19 cellular contexts compared by ENCODE assay signal in genomic region chr16:69100046-69100765, GRCh38. TPM values are rescaled to one million over a fixed set of nuclear protein-coding genes. Genes with fewer than 3 reads are reported as not detected.
DNase-seq lines count a peak whose midpoint lies in the region; ATAC-seq and TF ChIP-seq lines count a peak whose summit lies in the region.
"Had no signal": no experiment of that assay in that cellular context is flagged by ENCODE, and none has a peak within 500 bp of the region (broad histone marks: within the 10 kb centered on the region; RNA-seq: fewer than 3 reads in every experiment).

No MANE protein-coding gene starts in this region.

- no peak overlapping the region for H2BK120ac ChIP-seq in mesenchymal stem cell (ENCODE audit: low read depth, low read length)

- no peak overlapping the region for H2BK5ac ChIP-seq in mesenchymal stem cell (ENCODE audit: low read depth, low read length, poor library complexity, severe bottlenecking)

- no peak for TF ChIP-seq CTCF in WTC11 (IDR thresholded peaks at IDR 0.05)

- POLR2A ChIA-PET in WTC11 (lab: Charles Lee) = interaction anchor here (0.6 to 1.8 kb wide), 3 partner anchors 11 to 254 kb away, joined by 3 to 7 read pairs (median 4); no protein-coding TSS in a partner anchor

- no peak overlapping the region for H3K4ac ChIP-seq in mesenchymal stem cell (ENCODE audit: low read depth in 1 of 2, low read length in 2 of 2)

- H3K4me1 ChIP-seq in mesenchymal stem cell (ENCODE audit: control insufficient read depth, insufficient read depth, low read depth, low read length) = peaks cover 19% of the 10 kb centered on the region

- no peak overlapping the region for H3K23ac ChIP-seq in mesenchymal stem cell (ENCODE audit: low read length in 2 of 2)

- no peaks in the 10 kb centered on the region for H3K9me3 Mint-ChIP-seq in WTC11
- no peaks in the 10 kb centered on the region for H3K9me3 Mint-ChIP-seq in stimulated activated naive B cell treated with anti-CD40 and anti-IgM and Interleukin-4, amounts not matched to agents 10 μg/mL and 1 μg/mL and 100 μg/mL, for 72 hours
- H3K9me3 Mint-ChIP-seq: CD8-positive, alpha-beta T cell; endodermal cell; T-helper 2 cell treated with Interferon-gamma antibody and Interleukin-4, amounts not matched to agents 5 μg/mL and 100 μg/mL, for 36 hours had no signal

- H3K9me3 ChIP-seq in mesenchymal stem cell (ENCODE audit: control insufficient read depth, low read length) = no peaks in the 10 kb centered on the region
- H3K9me3 ChIP-seq: thoracic aorta had no signal

- H3K36me3 ChIP-seq in mesenchymal stem cell (ENCODE audit: control insufficient read depth in 1 of 2, insufficient read depth in 2 of 2, low read depth in 1 of 2, low read length in 2 of 2) = no peaks in the 10 kb centered on the region
- H3K36me3 ChIP-seq: cardiac muscle cell, thoracic aorta had no signal

- H3K36me3 Mint-ChIP-seq in WTC11 = no peaks in the 10 kb centered on the region
- H3K36me3 Mint-ChIP-seq in stimulated activated naive B cell treated with anti-CD40 and anti-IgM and Interleukin-4, amounts not matched to agents 10 μg/mL and 1 μg/mL and 100 μg/mL, for 72 hours = peaks cover 0 to 1% of the 10 kb centered on the region in 2 donors
- H3K36me3 Mint-ChIP-seq: CD8-positive, alpha-beta T cell had no signal

- H3K14ac ChIP-seq in mesenchymal stem cell (ENCODE audit: low read length in 2 of 2) = no peak overlapping the region

- no peak overlapping the region for H3K4me3 ChIP-seq in mesenchymal stem cell (ENCODE audit: insufficient read depth in 1 of 2, low read depth in 1 of 2, low read length in 2 of 2)
- H3K4me3 ChIP-seq: cardiac muscle cell, thoracic aorta had no signal

- H3K4me3 Mint-ChIP-seq in WTC11 = no peak overlapping the region
- H3K4me3 Mint-ChIP-seq in stimulated activated naive B cell treated with anti-CD40 and anti-IgM and Interleukin-4, amounts not matched to agents 10 μg/mL and 1 μg/mL and 100 μg/mL, for 72 hours = no peak overlapping the region
- H3K4me3 Mint-ChIP-seq: CD8-positive, alpha-beta T cell; endodermal cell; T-helper 2 cell treated with Interferon-gamma antibody and Interleukin-4, amounts not matched to agents 5 μg/mL and 100 μg/mL, for 36 hours had no signal

- no peak overlapping the region for H2AFZ ChIP-seq in mesenchymal stem cell (ENCODE audit: low read depth, low read length)

- no peak overlapping the region for H3K9ac ChIP-seq in mesenchymal stem cell (ENCODE audit: low read length)

- H2AK5ac ChIP-seq in mesenchymal stem cell (ENCODE audit: low read length, severe bottlenecking) = peak overlapping the region; percentile 40

- H3K18ac ChIP-seq in mesenchymal stem cell (ENCODE audit: low read depth in 1 of 2, low read length in 2 of 2) = no peak overlapping the region

- H3K27ac ChIP-seq in mesenchymal stem cell (ENCODE audit: low read length, poor library complexity, severe bottlenecking) = peak overlapping the region; percentile 19
- H3K27ac ChIP-seq: cardiac muscle cell, thoracic aorta had no signal

- H3K27me3 ChIP-seq in mesenchymal stem cell (ENCODE audit: control insufficient read depth in 1 of 2, insufficient read depth in 1 of 2, low read length in 2 of 2) = no peaks in the 10 kb centered on the region
- H3K27me3 ChIP-seq: cardiac muscle cell had no signal

- H3K79me1 ChIP-seq in mesenchymal stem cell (replicated peaks; ENCODE audit: low read length, poor library complexity, severe bottlenecking) = no peaks in the 10 kb centered on the region

- ATAC-seq in WTC11 (peak; percentile 21; the same call in 1 of the 2 replicates), HG02759 (IDR thresholded peaks at IDR 0.05; ENCODE audit: unreplicated experiment) (no peak), GM19395 (IDR thresholded peaks at IDR 0.05; ENCODE audit: unreplicated experiment) (no peak)
- ATAC-seq in stimulated activated naive B cell treated with anti-CD40 and anti-IgM and Interleukin-4, amounts not matched to agents 10 μg/mL and 1 μg/mL and 100 μg/mL, for 72 hours (replicated peaks) = no peak
- ATAC-seq: CD8-positive, alpha-beta T cell; left lobe of liver had no signal

- CTCF ChIA-PET in WTC11 (lab: Charles Lee) = interaction anchor here (0.7 to 2.1 kb wide), 5 partner anchors 11 to 112 kb away, joined by 3 to 7 read pairs (median 4); no protein-coding TSS in a partner anchor

- H4K91ac ChIP-seq in mesenchymal stem cell (ENCODE audit: low read length) = no peak overlapping the region

- peaks cover 59% of the 10 kb centered on the region for H3K4me1 Mint-ChIP-seq in WTC11
- peaks cover 1% of the 10 kb centered on the region in 2 donors for H3K4me1 Mint-ChIP-seq in stimulated activated naive B cell treated with anti-CD40 and anti-IgM and Interleukin-4, amounts not matched to agents 10 μg/mL and 1 μg/mL and 100 μg/mL, for 72 hours

- peaks cover 6% of the 10 kb centered on the region; the same call in 1 of the 2 replicates for H3K27me3 Mint-ChIP-seq in WTC11 (ENCODE audit: low read depth)
- H3K27me3 Mint-ChIP-seq in stimulated activated naive B cell treated with anti-CD40 and anti-IgM and Interleukin-4, amounts not matched to agents 10 μg/mL and 1 μg/mL and 100 μg/mL, for 72 hours = peaks cover 14 to 16% of the 10 kb centered on the region in 2 donors

- no peak overlapping the region for H4K8ac ChIP-seq in mesenchymal stem cell (ENCODE audit: low read length)

- no peak overlapping the region for H3K27ac Mint-ChIP-seq in WTC11
- H3K27ac Mint-ChIP-seq in stimulated activated naive B cell treated with anti-CD40 and anti-IgM and Interleukin-4, amounts not matched to agents 10 μg/mL and 1 μg/mL and 100 μg/mL, for 72 hours = no peak overlapping the region
- H3K27ac Mint-ChIP-seq: CD8-positive, alpha-beta T cell; endodermal cell; T-helper 2 cell treated with Interferon-gamma antibody and Interleukin-4, amounts not matched to agents 5 μg/mL and 100 μg/mL, for 36 hours had no signal

- no peak overlapping the region for H2BK15ac ChIP-seq in mesenchymal stem cell (ENCODE audit: low read depth, poor library complexity, severe bottlenecking)

- no peak overlapping the region for H2BK12ac ChIP-seq in mesenchymal stem cell (ENCODE audit: low read length in 2 of 2)

- WGBS in mesenchymal stem cell = 81% methylated on average over 15 of the region's 15 CpGs

- H3K4me2 ChIP-seq in mesenchymal stem cell (ENCODE audit: low read length, poor library complexity, severe bottlenecking) = no peak overlapping the region

- DNase-seq in DMS79 (lab: John Stamatoyannopoulos, UW) = peak; percentile 83
- peak; percentile 24 to 60 for DNase-seq in NCI-H187 (lab: John Stamatoyannopoulos, UW)
- DNase-seq in WTC11 (ENCODE audit: low spot score) = no peak
- no peak for DNase-seq in mesenchymal stem cell
- no peak for DNase-seq in OCI-M2 (lab: John Stamatoyannopoulos, UW; ENCODE audit: unreplicated experiment)
- no peak for DNase-seq in stimulated activated naive B cell treated with anti-CD40 and anti-IgM and Interleukin-4, amounts not matched to agents 10 μg/mL and 1 μg/mL and 100 μg/mL, for 72 hours
- DNase-seq: activated CD4-positive, alpha-beta T cell treated with anti-CD3 and anti-CD28 coated beads, Interleukin-2, amount 50 U/mL, for 48 hours; activated gamma-delta T cell; CD8-positive, alpha-beta T cell; endodermal cell; IMR-90; NCI-H2081 treated with DMSO at 0.1 percent for 48 hours; RPMI8226 had no signal

TF ChIP-seq in WTC11, 78 proteins besides CTCF, POLR2A, EP300 and RAD21 (continues in another document):
- TF ChIP-seq ZNF317 (CRISPR knock-in tag; IDR thresholded peaks at IDR 0.05; ENCODE audit: borderline replicate concordance, low read depth) (no peak), ZNF532 (CRISPR knock-in tag; IDR thresholded peaks at IDR 0.05; ENCODE audit: borderline replicate concordance) (no peak), E2F5 (CRISPR knock-in tag; IDR thresholded peaks at IDR 0.05) (no peak), ZNF416 (CRISPR knock-in tag; IDR thresholded peaks at IDR 0.05) (no peak)

RNA-seq across cellular contexts. Expression of gene HAS3, which starts 5.2 kb away (rescaled TPM):
- total RNA-seq in WTC11 (2021) = 54.4 to 66.9 TPM (median 56.0 TPM) in 3 replicates
- polyA plus RNA-seq in mesenchymal stem cell (2013, experiment 1 of 2) = 0.06 TPM
- 0.10 TPM for polyA plus RNA-seq in mesenchymal stem cell (2013, experiment 2 of 2)
- polyA plus RNA-seq: cardiac muscle cell had no signal

RNA-seq across cellular contexts. Expression of gene CHTF8, which starts 32.2 kb away (rescaled TPM):
- total RNA-seq in WTC11 (2021) = 115 to 134 TPM (median 132 TPM) in 3 replicates
- polyA plus RNA-seq in mesenchymal stem cell (2013, experiment 1 of 2) = 68.6 TPM
- polyA plus RNA-seq in mesenchymal stem cell (2013, experiment 2 of 2) = 67.4 TPM

RNA-seq across cellular contexts. Expression of gene UTP4, which starts 32.2 kb away (rescaled TPM):
- total RNA-seq in WTC11 (2021) = 71.0 to 85.7 TPM (median 74.4 TPM) in 3 replicates
- polyA plus RNA-seq in mesenchymal stem cell (2013, experiment 1 of 2) = 27.9 TPM
- polyA plus RNA-seq in mesenchymal stem cell (2013, experiment 2 of 2) = 27.8 TPM

Comparison
In these comparisons a context has a peak if more than half of its experiments do, and no peak if none do; other contexts are left out.
1. DNase-seq: peak in DMS79 (single experiment) and NCI-H187 (2 of 2); none in WTC11 (single experiment), mesenchymal stem cell (single experiment), OCI-M2 (single experiment) and stimulated activated naive B cell treated with anti-CD40 and anti-IgM and Interleukin-4, amounts not matched to agents 10 μg/mL and 1 μg/mL and 100 μg/mL, for 72 hours (single experiment).